ENCODE assay signal across 7 cellular contexts in genomic region chr10:99854860-99855259, GRCh38.
DNase-seq lines count a peak whose midpoint lies in the region; TF ChIP-seq lines count a peak whose summit lies in the region.

No MANE protein-coding gene starts in this region.

- TF ChIP-seq CTCF in HFF-Myc (IDR thresholded peaks at IDR 0.05; ENCODE audit: low read depth, low read length, missing control alignments), result peak; percentile 64

- in situ Hi-C loops in SK-MEL-5 (cut with HindIII; ENCODE audit: low pct_unique_long_range_greater_than_20kb, low sequenced_read_pairs), result loop anchor here (10.0 kb wide), 1 partner anchor 50 kb away; no protein-coding TSS in a partner anchor

- H3K4me3 ChIP-seq in HFF-Myc (replicated peaks; ENCODE audit: low read depth, low read length), result no peak overlapping the region

- DNase-seq in HFF-Myc (ENCODE audit: extremely low read depth, low read depth), result peak; percentile 66
- DNase-seq in SK-MEL-5 (ENCODE audit: low read depth, low spot score), result peak; percentile 53
- peak; percentile 50 for DNase-seq in glomerular endothelial cell (ENCODE audit: extremely low read depth, low read depth, low spot score)
- peak; percentile 67 for DNase-seq in stromal cell of bone marrow (ENCODE audit: low read depth)
- no peak for DNase-seq in activated effector memory CD4-positive, alpha-beta T cell treated with anti-CD3 and anti-CD28 coated beads, Interleukin-2, amount 50 U/mL, for 16 hours
- DNase-seq in NCI-H2029 treated with DMSO at 0.1 percent for 48 hours (lab: John Stamatoyannopoulos, UW), result no peak
- DNase-seq in amniotic stem cell (lab: John Stamatoyannopoulos, UW), result no peak

Comparison
In these comparisons a context has a peak if more than half of its experiments do, and no peak if none do; other contexts are left out.
1. DNase-seq: peak in HFF-Myc (single experiment), SK-MEL-5 (single experiment), glomerular endothelial cell (single experiment) and stromal cell of bone marrow (single experiment); none in activated effector memory CD4-positive, alpha-beta T cell treated with anti-CD3 and anti-CD28 coated beads, Interleukin-2, amount 50 U/mL, for 16 hours (single experiment), NCI-H2029 treated with DMSO at 0.1 percent for 48 hours (single experiment) and amniotic stem cell (single experiment).